In the genomic region with DNA sequence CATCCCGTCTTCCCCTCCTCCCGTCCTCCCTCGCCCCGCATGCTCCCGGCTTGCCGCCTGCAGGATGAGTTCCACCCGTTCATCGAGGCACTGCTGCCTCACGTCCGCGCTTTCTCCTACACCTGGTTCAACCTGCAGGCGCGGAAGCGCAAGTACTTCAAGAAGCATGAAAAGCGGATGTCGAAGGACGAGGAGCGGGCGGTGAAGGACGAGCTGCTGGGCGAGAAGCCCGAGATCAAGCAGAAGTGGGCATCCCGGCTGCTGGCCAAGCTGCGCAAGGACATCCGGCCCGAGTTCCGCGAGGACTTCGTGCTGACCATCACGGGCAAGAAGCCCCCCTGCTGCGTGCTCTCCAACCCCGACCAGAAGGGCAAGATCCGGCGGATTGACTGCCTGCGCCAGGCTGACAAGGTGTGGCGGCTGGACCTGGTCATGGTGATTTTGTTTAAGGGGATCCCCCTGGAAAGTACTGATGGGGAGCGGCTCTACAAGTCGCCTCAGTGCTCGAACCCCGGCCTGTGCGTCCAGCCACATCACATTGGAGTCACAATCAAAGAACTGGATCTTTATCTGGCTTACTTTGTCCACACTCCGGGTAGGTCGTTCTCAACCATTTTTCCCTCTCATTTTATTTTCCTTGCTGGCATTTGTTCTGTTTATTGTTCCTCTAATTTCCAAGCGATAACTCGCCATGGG, we compare ENCODE assay signal across 1 cellular context.
TF ChIP-seq lines count a peak whose summit lies in the region.

No MANE protein-coding gene starts in this region.

TF ChIP-seq in H1, 55 proteins besides CTCF, POLR2A, EP300 and RAD21 (continued from another document):
- TF ChIP-seq, protein P1, sequence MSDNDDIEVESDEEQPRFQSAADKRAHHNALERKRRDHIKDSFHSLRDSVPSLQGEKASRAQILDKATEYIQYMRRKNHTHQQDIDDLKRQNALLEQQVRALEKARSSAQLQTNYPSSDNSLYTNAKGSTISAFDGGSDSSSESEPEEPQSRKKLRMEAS (IDR thresholded peaks at IDR 0.05), result peak; percentile 53; the same call in 1 of the 2 replicates
- TF ChIP-seq RNF2 (IDR thresholded peaks at IDR 0.05; ENCODE audit: borderline replicate concordance, low read depth, low read length, missing control alignments, poor library complexity, severe bottlenecking) (peak; percentile 89), ZNF274 (IDR thresholded peaks at IDR 0.05; ENCODE audit: borderline replicate concordance, extremely low read depth, low read length) (no peak), GTF2F1 (IDR thresholded peaks at IDR 0.05; ENCODE audit: borderline replicate concordance, low read depth, low read length) (no peak), BRCA1 (IDR thresholded peaks at IDR 0.05; ENCODE audit: low read depth, low read length) (no peak), SUZ12 (IDR thresholded peaks at IDR 0.05; ENCODE audit: low read length) (peak; percentile 99), GABPA (IDR thresholded peaks at IDR 0.05; ENCODE audit: borderline replicate concordance, insufficient read depth, low read length) (no peak)
- TF ChIP-seq, protein P2, sequence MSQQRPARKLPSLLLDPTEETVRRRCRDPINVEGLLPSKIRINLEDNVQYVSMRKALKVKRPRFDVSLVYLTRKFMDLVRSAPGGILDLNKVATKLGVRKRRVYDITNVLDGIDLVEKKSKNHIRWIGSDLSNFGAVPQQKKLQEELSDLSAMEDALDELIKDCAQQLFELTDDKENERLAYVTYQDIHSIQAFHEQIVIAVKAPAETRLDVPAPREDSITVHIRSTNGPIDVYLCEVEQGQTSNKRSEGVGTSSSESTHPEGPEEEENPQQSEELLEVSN (IDR thresholded peaks at IDR 0.05), result peak; percentile 74
